Comparison of ENCODE assay signal across 1 cellular context in the genomic region with DNA sequence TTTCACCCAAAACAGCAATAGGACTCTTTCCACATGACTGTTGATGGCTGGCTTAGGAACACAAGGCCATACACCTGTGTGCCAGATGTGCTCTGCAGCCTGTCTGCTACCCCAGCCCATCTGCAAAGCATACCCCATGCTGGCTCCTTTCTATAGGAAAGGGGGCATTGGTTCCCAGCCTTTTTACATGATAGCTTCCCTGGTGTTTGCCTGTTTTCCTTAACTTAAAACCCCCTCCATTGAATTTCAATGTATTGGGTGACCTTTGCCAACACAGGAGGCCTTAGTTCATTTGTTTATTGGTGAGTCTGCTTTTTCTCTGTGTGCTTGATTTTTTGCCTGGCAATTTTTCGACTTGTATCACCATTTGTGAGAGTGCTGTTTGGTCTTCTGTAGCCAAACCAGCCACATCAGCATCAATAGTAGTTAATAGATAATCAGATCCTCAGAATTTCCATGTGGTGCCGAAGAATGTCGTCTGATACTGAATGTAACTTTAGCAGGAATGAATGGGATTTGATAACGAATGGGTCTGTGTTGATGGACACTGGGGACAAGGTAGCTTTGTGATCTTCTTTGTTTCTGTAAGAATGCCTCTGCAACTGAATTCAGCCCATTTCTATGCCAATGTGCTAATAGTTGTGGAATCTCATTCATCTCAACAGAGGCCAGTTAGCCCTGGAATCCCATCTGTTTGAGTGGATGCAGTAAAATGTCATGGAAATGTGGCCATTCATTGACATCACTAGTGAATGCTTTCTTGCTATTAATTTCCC.
TF ChIP-seq lines count a peak whose summit lies in the region.

No MANE protein-coding gene starts in this region.

TF ChIP-seq in GM23338, 12 proteins besides CTCF, POLR2A, EP300 and RAD21 (continued from another document):
- TF ChIP-seq, protein P1, sequence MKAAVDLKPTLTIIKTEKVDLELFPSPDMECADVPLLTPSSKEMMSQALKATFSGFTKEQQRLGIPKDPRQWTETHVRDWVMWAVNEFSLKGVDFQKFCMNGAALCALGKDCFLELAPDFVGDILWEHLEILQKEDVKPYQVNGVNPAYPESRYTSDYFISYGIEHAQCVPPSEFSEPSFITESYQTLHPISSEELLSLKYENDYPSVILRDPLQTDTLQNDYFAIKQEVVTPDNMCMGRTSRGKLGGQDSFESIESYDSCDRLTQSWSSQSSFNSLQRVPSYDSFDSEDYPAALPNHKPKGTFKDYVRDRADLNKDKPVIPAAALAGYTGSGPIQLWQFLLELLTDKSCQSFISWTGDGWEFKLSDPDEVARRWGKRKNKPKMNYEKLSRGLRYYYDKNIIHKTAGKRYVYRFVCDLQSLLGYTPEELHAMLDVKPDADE (IDR thresholded peaks at IDR 0.05), result 0 out of 2 replicates have a peak, but pooled peaks have one; percentile 10
- TF ChIP-seq, protein P2, sequence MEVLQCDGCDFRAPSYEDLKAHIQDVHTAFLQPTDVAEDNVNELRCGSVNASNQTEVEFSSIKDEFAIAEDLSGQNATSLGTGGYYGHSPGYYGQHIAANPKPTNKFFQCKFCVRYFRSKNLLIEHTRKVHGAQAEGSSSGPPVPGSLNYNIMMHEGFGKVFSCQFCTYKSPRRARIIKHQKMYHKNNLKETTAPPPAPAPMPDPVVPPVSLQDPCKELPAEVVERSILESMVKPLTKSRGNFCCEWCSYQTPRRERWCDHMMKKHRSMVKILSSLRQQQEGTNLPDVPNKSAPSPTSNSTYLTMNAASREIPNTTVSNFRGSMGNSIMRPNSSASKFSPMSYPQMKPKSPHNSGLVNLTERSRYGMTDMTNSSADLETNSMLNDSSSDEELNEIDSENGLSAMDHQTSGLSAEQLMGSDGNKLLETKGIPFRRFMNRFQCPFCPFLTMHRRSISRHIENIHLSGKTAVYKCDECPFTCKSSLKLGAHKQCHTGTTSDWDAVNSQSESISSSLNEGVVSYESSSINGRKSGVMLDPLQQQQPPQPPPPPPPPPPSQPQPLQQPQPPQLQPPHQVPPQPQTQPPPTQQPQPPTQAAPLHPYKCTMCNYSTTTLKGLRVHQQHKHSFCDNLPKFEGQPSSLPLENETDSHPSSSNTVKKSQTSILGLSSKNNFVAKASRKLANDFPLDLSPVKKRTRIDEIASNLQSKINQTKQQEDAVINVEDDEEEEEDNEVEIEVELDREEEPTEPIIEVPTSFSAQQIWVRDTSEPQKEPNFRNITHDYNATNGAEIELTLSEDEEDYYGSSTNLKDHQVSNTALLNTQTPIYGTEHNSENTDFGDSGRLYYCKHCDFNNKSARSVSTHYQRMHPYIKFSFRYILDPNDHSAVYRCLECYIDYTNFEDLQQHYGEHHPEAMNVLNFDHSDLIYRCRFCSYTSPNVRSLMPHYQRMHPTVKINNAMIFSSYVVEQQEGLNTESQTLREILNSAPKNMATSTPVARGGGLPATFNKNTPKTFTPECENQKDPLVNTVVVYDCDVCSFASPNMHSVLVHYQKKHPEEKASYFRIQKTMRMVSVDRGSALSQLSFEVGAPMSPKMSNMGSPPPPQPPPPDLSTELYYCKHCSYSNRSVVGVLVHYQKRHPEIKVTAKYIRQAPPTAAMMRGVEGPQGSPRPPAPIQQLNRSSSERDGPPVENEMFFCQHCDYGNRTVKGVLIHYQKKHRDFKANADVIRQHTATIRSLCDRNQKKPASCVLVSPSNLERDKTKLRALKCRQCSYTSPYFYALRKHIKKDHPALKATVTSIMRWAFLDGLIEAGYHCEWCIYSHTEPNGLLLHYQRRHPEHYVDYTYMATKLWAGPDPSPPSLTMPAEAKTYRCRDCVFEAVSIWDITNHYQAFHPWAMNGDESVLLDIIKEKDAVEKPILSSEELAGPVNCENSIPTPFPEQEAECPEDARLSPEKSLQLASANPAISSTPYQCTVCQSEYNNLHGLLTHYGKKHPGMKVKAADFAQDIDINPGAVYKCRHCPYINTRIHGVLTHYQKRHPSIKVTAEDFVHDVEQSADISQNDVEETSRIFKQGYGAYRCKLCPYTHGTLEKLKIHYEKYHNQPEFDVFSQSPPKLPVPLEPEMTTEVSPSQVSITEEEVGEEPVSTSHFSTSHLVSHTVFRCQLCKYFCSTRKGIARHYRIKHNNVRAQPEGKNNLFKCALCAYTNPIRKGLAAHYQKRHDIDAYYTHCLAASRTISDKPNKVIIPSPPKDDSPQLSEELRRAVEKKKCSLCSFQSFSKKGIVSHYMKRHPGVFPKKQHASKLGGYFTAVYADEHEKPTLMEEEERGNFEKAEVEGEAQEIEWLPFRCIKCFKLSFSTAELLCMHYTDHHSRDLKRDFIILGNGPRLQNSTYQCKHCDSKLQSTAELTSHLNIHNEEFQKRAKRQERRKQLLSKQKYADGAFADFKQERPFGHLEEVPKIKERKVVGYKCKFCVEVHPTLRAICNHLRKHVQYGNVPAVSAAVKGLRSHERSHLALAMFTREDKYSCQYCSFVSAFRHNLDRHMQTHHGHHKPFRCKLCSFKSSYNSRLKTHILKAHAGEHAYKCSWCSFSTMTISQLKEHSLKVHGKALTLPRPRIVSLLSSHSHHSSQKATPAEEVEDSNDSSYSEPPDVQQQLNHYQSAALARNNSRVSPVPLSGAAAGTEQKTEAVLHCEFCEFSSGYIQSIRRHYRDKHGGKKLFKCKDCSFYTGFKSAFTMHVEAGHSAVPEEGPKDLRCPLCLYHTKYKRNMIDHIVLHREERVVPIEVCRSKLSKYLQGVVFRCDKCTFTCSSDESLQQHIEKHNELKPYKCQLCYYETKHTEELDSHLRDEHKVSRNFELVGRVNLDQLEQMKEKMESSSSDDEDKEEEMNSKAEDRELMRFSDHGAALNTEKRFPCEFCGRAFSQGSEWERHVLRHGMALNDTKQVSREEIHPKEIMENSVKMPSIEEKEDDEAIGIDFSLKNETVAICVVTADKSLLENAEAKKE (CRISPR knock-in tag; IDR thresholded peaks at IDR 0.05), result peak; percentile 92
- TF ChIP-seq NANOG (IDR thresholded peaks at IDR 0.05; ENCODE audit: borderline replicate concordance) (peak; percentile 97), ZNF331 (CRISPR knock-in tag; IDR thresholded peaks at IDR 0.05; ENCODE audit: low read depth) (no peak)
